ENCODE assay signal across 17 cellular contexts in the genomic region with DNA sequence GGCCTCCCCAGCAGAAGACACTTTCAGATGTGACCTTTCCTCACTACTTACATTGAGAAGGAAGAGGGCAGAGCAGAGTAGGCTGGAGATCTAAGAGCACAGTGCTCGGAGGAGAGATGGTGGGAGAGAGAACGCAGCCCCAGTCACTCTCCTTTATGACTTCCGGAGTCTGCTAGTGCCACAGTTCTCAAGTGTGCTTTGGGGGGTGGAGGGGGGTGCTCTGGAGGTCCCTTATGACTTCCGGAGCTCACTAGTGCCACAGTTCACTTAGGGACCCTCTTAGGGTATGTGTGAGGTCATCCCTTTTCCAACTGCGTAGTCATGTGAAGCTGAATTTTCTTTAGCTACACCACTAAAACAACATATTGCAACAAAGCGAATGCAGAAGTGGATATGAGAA.
"Had no signal": no experiment of that assay in that cellular context is flagged by ENCODE, and none has a peak within 500 bp of the region (broad histone marks: within the 10 kb centered on the region; RNA-seq: fewer than 3 reads in every experiment).

No MANE protein-coding gene starts in this region.

- H3K27ac Mint-ChIP-seq: activated CD4-positive, alpha-beta memory T cell treated with anti-CD3 and anti-CD28 coated beads, Interleukin-2, amount 10 ng/mL, durations not matched to agents 7 days and 5 days; activated naive CD8-positive, alpha-beta T cell; brain; effector memory CD8-positive, alpha-beta T cell; stimulated activated naive CD8-positive, alpha-beta T cell treated with anti-CD3 and anti-CD28 coated beads, Interleukin-15, amount 100 ng/mL, for 72 hours had no signal

- H3K36me3 Mint-ChIP-seq: activated naive CD8-positive, alpha-beta T cell; brain; naive B cell had no signal

- H3K9me3 Mint-ChIP-seq: activated CD4-positive, alpha-beta memory T cell treated with anti-CD3 and anti-CD28 coated beads, Interleukin-2, amount 10 ng/mL, durations not matched to agents 7 days and 5 days; brain; naive B cell; stimulated activated naive CD8-positive, alpha-beta T cell treated with anti-CD3 and anti-CD28 coated beads, Interleukin-15, amount 100 ng/mL, for 72 hours had no signal

- H3K4me1 ChIP-seq: right atrium auricular region had no signal

- H3K4me3 Mint-ChIP-seq: activated CD4-positive, alpha-beta memory T cell treated with anti-CD3 and anti-CD28 coated beads, Interleukin-2, amount 10 ng/mL, durations not matched to agents 7 days and 5 days; activated naive CD8-positive, alpha-beta T cell; brain; central memory CD8-positive, alpha-beta T cell; effector memory CD8-positive, alpha-beta T cell; naive B cell; stimulated activated naive CD8-positive, alpha-beta T cell treated with anti-CD3 and anti-CD28 coated beads, Interleukin-15, amount 100 ng/mL, for 72 hours had no signal

- H3K27me3 Mint-ChIP-seq: central memory CD8-positive, alpha-beta T cell; effector memory CD8-positive, alpha-beta T cell; naive B cell; stimulated activated naive CD8-positive, alpha-beta T cell treated with anti-CD3 and anti-CD28 coated beads, Interleukin-15, amount 100 ng/mL, for 72 hours had no signal

- H3K36me3 ChIP-seq: right atrium auricular region, thoracic aorta had no signal

- H3K9me3 ChIP-seq: right atrium auricular region, thoracic aorta had no signal

- DNase-seq: activated CD4-positive, alpha-beta memory T cell treated with anti-CD3 and anti-CD28 coated beads, Interleukin-2, amount 10 ng/mL, durations not matched to agents 7 days and 5 days; activated gamma-delta T cell; activated T-cell treated with anti-CD3 and anti-CD28 coated beads, Interleukin-2, amount 50 U/mL, for 48 hours; amygdala; effector memory CD8-positive, alpha-beta T cell; hippocampal formation; naive B cell; posterior cingulate gyrus; stimulated activated CD4-positive, alpha-beta T cell treated with anti-CD3 and anti-CD28 coated beads, Interleukin-4, amount 100 ng/mL, for 4 hours; stimulated activated naive CD8-positive, alpha-beta T cell treated with anti-CD3 and anti-CD28 coated beads, Interleukin-15, amount 100 ng/mL, for 72 hours had no signal

- ATAC-seq: effector memory CD8-positive, alpha-beta T cell; stimulated activated naive CD8-positive, alpha-beta T cell treated with anti-CD3 and anti-CD28 coated beads, Interleukin-15, amount 100 ng/mL, for 72 hours had no signal

- H3K27me3 ChIP-seq: right atrium auricular region had no signal

- H3K4me1 Mint-ChIP-seq: activated CD4-positive, alpha-beta memory T cell treated with anti-CD3 and anti-CD28 coated beads, Interleukin-2, amount 10 ng/mL, durations not matched to agents 7 days and 5 days; central memory CD8-positive, alpha-beta T cell; naive B cell; stimulated activated naive CD8-positive, alpha-beta T cell treated with anti-CD3 and anti-CD28 coated beads, Interleukin-15, amount 100 ng/mL, for 72 hours had no signal

- H3K27ac ChIP-seq: right atrium auricular region, skin epidermis, thoracic aorta, VCaP had no signal

- H3K4me3 ChIP-seq: right atrium auricular region, skin epidermis, thoracic aorta had no signal
